ENCODE assay signal across 19 cellular contexts in genomic region chr2:176648691-176649297, GRCh38.
"Had no signal": no experiment of that assay in that cellular context is flagged by ENCODE, and none has a peak within 500 bp of the region (broad histone marks: within the 10 kb centered on the region; RNA-seq: fewer than 3 reads in every experiment).

No MANE protein-coding gene starts in this region.

- H3K36me3 ChIP-seq: breast epithelium, lower lobe of right lung, suprapubic skin, transverse colon, uterus had no signal

- H3K9me3 ChIP-seq: breast epithelium, lower lobe of right lung, suprapubic skin, transverse colon, uterus had no signal

- H3K27ac ChIP-seq: breast epithelium, coronary artery, lower lobe of right lung, parathyroid adenoma, suprapubic skin, transverse colon, uterus had no signal

- H3K4me3 ChIP-seq: breast epithelium, coronary artery, lower lobe of right lung, smooth muscle cell, suprapubic skin, transverse colon, uterus had no signal

- H3K27me3 ChIP-seq: uterus had no signal

- H3K4me1 ChIP-seq: breast epithelium, lower lobe of right lung, parathyroid adenoma, suprapubic skin had no signal

- DNase-seq: activated CD4-positive, alpha-beta T cell treated with anti-CD3 and anti-CD28 coated beads, Interleukin-2, amount 10 ng/mL, durations not matched to agents 24 days and 14 days; activated CD8-positive, alpha-beta T cell treated with anti-CD3 and anti-CD28 coated beads for 36 hours; activated T-cell treated with anti-CD3 and anti-CD28 coated beads, Interleukin-2, amount 50 U/mL, for 24 hours; foreskin melanocyte; glutamatergic neuron; hypothalamus; islet precursor cell; left colon; lower lobe of right lung; natural killer cell; stimulated activated CD4-positive, alpha-beta T cell treated with anti-CD3 and anti-CD28 coated beads, Interleukin-4, amount 100 ng/mL, for 1 hour; stimulated activated naive CD8-positive, alpha-beta T cell treated with anti-CD3 and anti-CD28 coated beads, Interleukin-15, amount 100 ng/mL, for 72 hours; transverse colon; uterus had no signal

- H3K9ac ChIP-seq: parathyroid adenoma had no signal
